In genomic region chr6:137415127-137415833, GRCh38 we compare ENCODE assay signal across 8 cellular contexts.
DNase-seq lines count a peak whose midpoint lies in the region; ATAC-seq lines count a peak whose summit lies in the region.

No MANE protein-coding gene starts in this region.

- H3K9ac ChIP-seq in BLaER1 treated with 17β-estradiol and CSF1 and Interleukin-3, amounts not matched to agents 10 nM and 100 nM = peak overlapping the region in 10 of 11 experiments; percentile 14 to 61 (median 48); a peak in 19 of 22 replicates
- peak overlapping the region; percentile 47 for H3K9ac ChIP-seq in HUES6 (ENCODE audit: low read length)

- H3K27ac ChIP-seq in BLaER1 treated with 17β-estradiol and CSF1 and Interleukin-3, amounts not matched to agents 10 nM and 100 nM = peak overlapping the region in 8 of 11 experiments; percentile 8 to 59 (median 30); a peak in 12 of 22 replicates
- H3K27ac ChIP-seq in HUES6 (ENCODE audit: low read depth, low read length) = no peak overlapping the region
- H3K27ac ChIP-seq in SJCRH30 = no peak overlapping the region

- H3K4me1 ChIP-seq in BLaER1 treated with 17β-estradiol and CSF1 and Interleukin-3, amounts not matched to agents 10 nM and 100 nM = peaks cover 13 to 40% (median 35%) of the 10 kb centered on the region in 10 experiments
- H3K4me1 ChIP-seq in HUES6 (ENCODE audit: control insufficient read depth, insufficient read depth, low read length) = peaks cover 37% of the 10 kb centered on the region
- no peaks in the 10 kb centered on the region for H3K4me1 ChIP-seq in SJCRH30

- peak overlapping the region; percentile 52 to 83 (median 69) for H3K4me2 ChIP-seq in BLaER1 treated with 17β-estradiol and CSF1 and Interleukin-3, amounts not matched to agents 10 nM and 100 nM

- H3K4me3 ChIP-seq in BLaER1 treated with 17β-estradiol and CSF1 and Interleukin-3, amounts not matched to agents 10 nM and 100 nM = peak overlapping the region in 9 of 10 experiments; percentile 11 to 52 (median 35); a peak in 12 of 20 replicates
- H3K4me3 ChIP-seq in HUES6 (ENCODE audit: low read depth, low read length) (peak overlapping the region; percentile 55), SJCRH30 (no peak overlapping the region)

- peaks cover 0 to 16% (median 4%) of the 10 kb centered on the region in 11 experiments; a peak in 8 of 22 replicates for H3K9me3 ChIP-seq in BLaER1 treated with 17β-estradiol and CSF1 and Interleukin-3, amounts not matched to agents 10 nM and 100 nM (replicated peaks in 1 of 11)
- H3K9me3 ChIP-seq in HUES6 (ENCODE audit: control insufficient read depth, insufficient read depth, low read depth, low read length) (no peaks in the 10 kb centered on the region), SJCRH30 (replicated peaks) (no peaks in the 10 kb centered on the region)

- DNase-seq in cerebellar cortex (ENCODE audit: low spot score) (peak; percentile 33), kidney glomerular epithelial cell (lab: John Stamatoyannopoulos, UW) (peak; percentile 77), SJCRH30 (no peak)
- DNase-seq in stimulated activated CD4-positive, alpha-beta T cell treated with anti-CD3 and anti-CD28 coated beads, Interleukin-1b, Interleukin-23, amount 100 ng/mL, for 4 hours (ENCODE audit: low read depth in 2 of 2) = peak; percentile 31 to 59

- 0 out of 22 replicates have a peak, but pooled peaks cover 0 to 6% (median 0%) of the 10 kb centered on the region in 11 experiments for H3K27me3 ChIP-seq in BLaER1 treated with 17β-estradiol and CSF1 and Interleukin-3, amounts not matched to agents 10 nM and 100 nM
- H3K27me3 ChIP-seq in HUES6 (ENCODE audit: control insufficient read depth, insufficient read depth, low read length) (no peaks in the 10 kb centered on the region), SJCRH30 (peaks cover 9% of the 10 kb centered on the region; the same call in 1 of the 2 replicates)

- peak; percentile 90 for ATAC-seq in GM19438 (IDR thresholded peaks at IDR 0.05; ENCODE audit: low read depth, unreplicated experiment)
- peak; percentile 87 to 92 for ATAC-seq in activated CD4-positive, CD25-positive, alpha-beta regulatory T cell treated with anti-CD3 and anti-CD28 coated beads, Interleukin-2, amount 50 U/mL, for 24 hours

- no peaks in the 10 kb centered on the region for H3K36me3 ChIP-seq in BLaER1 treated with 17β-estradiol and CSF1 and Interleukin-3, amounts not matched to agents 10 nM and 100 nM
- H3K36me3 ChIP-seq in HUES6 (ENCODE audit: control insufficient read depth, insufficient read depth, low read length) (no peaks in the 10 kb centered on the region), SJCRH30 (no peaks in the 10 kb centered on the region)

- no peaks in the 10 kb centered on the region for H4K20me1 ChIP-seq in BLaER1 treated with 17β-estradiol and CSF1 and Interleukin-3, amounts not matched to agents 10 nM and 100 nM

Comparison
In these comparisons a context has a peak if more than half of its experiments do, and no peak if none do; other contexts are left out.
1. H3K27ac ChIP-seq: peak in BLaER1 treated with 17β-estradiol and CSF1 and Interleukin-3, amounts not matched to agents 10 nM and 100 nM (8 of 11); none in HUES6 (single experiment) and SJCRH30 (single experiment).
2. DNase-seq: peak in cerebellar cortex (single experiment), kidney glomerular epithelial cell (single experiment) and stimulated activated CD4-positive, alpha-beta T cell treated with anti-CD3 and anti-CD28 coated beads, Interleukin-1b, Interleukin-23, amount 100 ng/mL, for 4 hours (2 of 2); none in SJCRH30 (0 of 2).